Comparison of ENCODE assay signal across 10 cellular contexts in genomic region chr1:15328785-15329480, GRCh38.
A peak's percentile ranks its signal among the peaks of the same experiment; 100 is the strongest.
DNase-seq lines count a peak whose midpoint lies in the region; ATAC-seq and TF ChIP-seq lines count a peak whose summit lies in the region.
"Had no signal": no experiment of that assay in that cellular context is flagged by ENCODE, and none has a peak within 500 bp of the region (broad histone marks: within the 10 kb centered on the region; RNA-seq: fewer than 3 reads in every experiment).

No MANE protein-coding gene starts in this region.

- H3K4me3 Mint-ChIP-seq in naive thymus-derived CD8-positive, alpha-beta T cell, result no peak overlapping the region
- no peak overlapping the region for H3K4me3 Mint-ChIP-seq in activated T-helper 2 cell treated with anti-CD3 and anti-CD28 coated beads, Interferon-gamma antibody, Interleukin-2, Interleukin-4, amounts not matched to agents 10 μg/mL and 5 μg/mL and 100 μg/mL, durations not matched to agents 14 hours and 24 hours and 36 hours (ENCODE audit: low read depth)
- H3K4me3 Mint-ChIP-seq: activated naive CD8-positive, alpha-beta T cell had no signal

- H3K27me3 Mint-ChIP-seq in naive thymus-derived CD8-positive, alpha-beta T cell, result peaks cover 4 to 40% (median 14%) of the 10 kb centered on the region in 5 donors
- H3K27me3 Mint-ChIP-seq in activated T-helper 2 cell treated with anti-CD3 and anti-CD28 coated beads, Interferon-gamma antibody, Interleukin-2, Interleukin-4, amounts not matched to agents 10 μg/mL and 5 μg/mL and 100 μg/mL, durations not matched to agents 14 hours and 24 hours and 36 hours (ENCODE audit: low read depth), result peaks cover 26% of the 10 kb centered on the region

- no peaks in the 10 kb centered on the region for H3K27me3 ChIP-seq in ovary

- no peak for TF ChIP-seq EP300 in ovary (IDR thresholded peaks at IDR 0.05)

- no peak overlapping the region for H3K4me3 ChIP-seq in fibroblast of pulmonary artery (replicated peaks; ENCODE audit: low read depth, low read length)
- H3K4me3 ChIP-seq in ovary, result no peak overlapping the region

- 3 to 5% (median 5%) methylated on average over 21 of the region's 21 CpGs for WGBS in ovary, 3 donors

- no peak overlapping the region for H3K27ac Mint-ChIP-seq in naive thymus-derived CD8-positive, alpha-beta T cell
- no peak overlapping the region for H3K27ac Mint-ChIP-seq in activated T-helper 2 cell treated with anti-CD3 and anti-CD28 coated beads, Interferon-gamma antibody, Interleukin-2, Interleukin-4, amounts not matched to agents 10 μg/mL and 5 μg/mL and 100 μg/mL, durations not matched to agents 14 hours and 24 hours and 36 hours
- H3K27ac Mint-ChIP-seq: activated naive CD8-positive, alpha-beta T cell had no signal

- no peaks in the 10 kb centered on the region for H3K9me3 ChIP-seq in ovary

- ATAC-seq in HG03095 (IDR thresholded peaks at IDR 0.05; ENCODE audit: unreplicated experiment), result no peak
- ATAC-seq in naive thymus-derived CD8-positive, alpha-beta T cell, result no peak

- no peaks in the 10 kb centered on the region for H3K36me3 Mint-ChIP-seq in naive thymus-derived CD8-positive, alpha-beta T cell
- H3K36me3 Mint-ChIP-seq in activated T-helper 2 cell treated with anti-CD3 and anti-CD28 coated beads, Interferon-gamma antibody, Interleukin-2, Interleukin-4, amounts not matched to agents 10 μg/mL and 5 μg/mL and 100 μg/mL, durations not matched to agents 14 hours and 24 hours and 36 hours (ENCODE audit: low read depth), result no peaks in the 10 kb centered on the region
- H3K36me3 Mint-ChIP-seq: activated naive CD8-positive, alpha-beta T cell had no signal

- H3K9me3 Mint-ChIP-seq in naive thymus-derived CD8-positive, alpha-beta T cell, result no peaks in the 10 kb centered on the region
- H3K9me3 Mint-ChIP-seq in activated T-helper 2 cell treated with anti-CD3 and anti-CD28 coated beads, Interferon-gamma antibody, Interleukin-2, Interleukin-4, amounts not matched to agents 10 μg/mL and 5 μg/mL and 100 μg/mL, durations not matched to agents 14 hours and 24 hours and 36 hours, result no peaks in the 10 kb centered on the region

- H3K27ac ChIP-seq in ovary, result no peak overlapping the region

- no peak for TF ChIP-seq POLR2A in ovary (IDR thresholded peaks at IDR 0.05)

- POLR2A ChIA-PET in naive thymus-derived CD8-positive, alpha-beta T cell (lab: Charles Lee), result interaction anchor here (0.6 kb wide), 1 partner anchor 89 kb away, joined by 4 read pairs; no protein-coding TSS in a partner anchor

- no peaks in the 10 kb centered on the region for H3K36me3 ChIP-seq in ovary

- intact Hi-C loops in ovary (cut with DNase I), result loop anchor here in 3 of 4 donors (5.0 to 10.0 kb wide), 3 partner anchors 98 to 416 kb away; partner anchors contain the start of genes SLC25A34 (in 1 of the 3) and TMEM82 (in 1 of the 3)
- intact Hi-C loops in posterior vena cava (cut with DNase I), result no loop called here
- intact Hi-C loops in activated T-helper 2 cell treated with anti-CD3 and anti-CD28 coated beads, Interferon-gamma antibody, Interleukin-2, Interleukin-4, amounts not matched to agents 10 μg/mL and 5 μg/mL and 100 μg/mL, durations not matched to agents 14 hours and 24 hours and 36 hours (cut with micrococcal nuclease), result loop anchor here (5.0 kb wide), 2 partner anchors 33 to 88 kb away; no protein-coding TSS in a partner anchor

- DNase-seq in ELR (ENCODE audit: low read depth) (peak; percentile 52), OCI-M2 (lab: John Stamatoyannopoulos, UW; ENCODE audit: unreplicated experiment) (peak; percentile 19), fibroblast of pulmonary artery (ENCODE audit: low read depth) (peak; percentile 88), ovary (peak; percentile 68 to 76 (median 72)), posterior vena cava (ENCODE audit: low spot score) (no peak)
- no peak for DNase-seq in naive thymus-derived CD8-positive, alpha-beta T cell
- no peak for DNase-seq in activated T-helper 2 cell treated with anti-CD3 and anti-CD28 coated beads, Interferon-gamma antibody, Interleukin-2, Interleukin-4, amounts not matched to agents 10 μg/mL and 5 μg/mL and 100 μg/mL, durations not matched to agents 14 hours and 24 hours and 36 hours (ENCODE audit: low spot score)
- DNase-seq: NCI-H526 treated with DMSO at 0.1 percent for 48 hours had no signal

- peaks cover 7% of the 10 kb centered on the region for H3K4me1 ChIP-seq in ovary (ENCODE audit: insufficient read depth)

- peaks cover 0 to 2% (median under 1%) of the 10 kb centered on the region in 4 donors for H3K4me1 Mint-ChIP-seq in naive thymus-derived CD8-positive, alpha-beta T cell
- peaks cover 14% of the 10 kb centered on the region for H3K4me1 Mint-ChIP-seq in activated T-helper 2 cell treated with anti-CD3 and anti-CD28 coated beads, Interferon-gamma antibody, Interleukin-2, Interleukin-4, amounts not matched to agents 10 μg/mL and 5 μg/mL and 100 μg/mL, durations not matched to agents 14 hours and 24 hours and 36 hours (ENCODE audit: low read depth)

- TF ChIP-seq CTCF in fibroblast of pulmonary artery (IDR thresholded peaks at IDR 0.05; ENCODE audit: low read length, missing control alignments) (peak; percentile 50), ovary (IDR thresholded peaks at IDR 0.05) (peak in 2 of 3 donors; percentile 20 to 27)

Comparison
In these comparisons a context has a peak if more than half of its experiments do, and no peak if none do; other contexts are left out.
1. DNase-seq: peak in ELR (single experiment), OCI-M2 (single experiment), fibroblast of pulmonary artery (single experiment) and ovary (5 of 5); none in posterior vena cava (single experiment), naive thymus-derived CD8-positive, alpha-beta T cell (0 of 10) and activated T-helper 2 cell treated with anti-CD3 and anti-CD28 coated beads, Interferon-gamma antibody, Interleukin-2, Interleukin-4, amounts not matched to agents 10 μg/mL and 5 μg/mL and 100 μg/mL, durations not matched to agents 14 hours and 24 hours and 36 hours (single experiment).
2. intact Hi-C loops: an anchor here in ovary (5.0 to 10.0 kb wide) and activated T-helper 2 cell treated with anti-CD3 and anti-CD28 coated beads, Interferon-gamma antibody, Interleukin-2, Interleukin-4, amounts not matched to agents 10 μg/mL and 5 μg/mL and 100 μg/mL, durations not matched to agents 14 hours and 24 hours and 36 hours (5.0 kb wide); none called in posterior vena cava.